Comparison of ENCODE assay signal across 9 cellular contexts in the genomic region with DNA sequence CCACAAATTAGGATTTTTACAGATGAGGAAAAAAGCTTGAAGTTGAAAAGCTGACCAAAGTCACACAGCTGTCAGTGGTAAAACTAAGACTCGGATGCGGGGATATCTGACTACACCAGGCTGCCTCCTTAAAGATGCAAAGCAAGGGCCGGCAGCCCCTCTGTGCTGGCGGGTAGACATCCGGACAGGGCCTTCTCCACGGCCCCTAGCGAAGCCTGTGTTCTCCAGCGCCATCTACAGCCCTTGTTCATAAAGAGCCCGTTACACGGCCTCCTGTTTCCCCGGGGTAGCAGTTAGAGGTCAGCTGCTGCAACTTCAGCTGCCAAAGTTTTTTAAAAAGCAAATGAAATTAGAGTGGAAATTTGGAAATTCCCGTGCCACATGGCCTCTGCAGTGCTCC.
DNase-seq lines count a peak whose midpoint lies in the region; ATAC-seq, FAIRE-seq and TF ChIP-seq lines count a peak whose summit lies in the region.
"Had no signal": no experiment of that assay in that cellular context is flagged by ENCODE, and none has a peak within 500 bp of the region (broad histone marks: within the 10 kb centered on the region; RNA-seq: fewer than 3 reads in every experiment).

No MANE protein-coding gene starts in this region.

- no peak overlapping the region for H3K27ac ChIP-seq in liver (ENCODE audit: low read depth in 1 of 2, low read length in 2 of 2)

- DNase-seq in AG09319 (ENCODE audit: extremely low read depth, low read depth) (no peak), GM18507 (ENCODE audit: extremely low spot score, insufficient read length, low read depth) (peak; percentile 8), NCI-H2171 (lab: John Stamatoyannopoulos, UW) (peak; percentile 31), bronchial epithelial cell (ENCODE audit: low read depth) (peak; percentile 44), T1000 (lab: John Stamatoyannopoulos, UW) (no peak)
- no peak for DNase-seq in activated CD4-positive, CD25-positive, alpha-beta regulatory T cell (lab: John Stamatoyannopoulos, UW)
- DNase-seq: naive thymus-derived CD8-positive, alpha-beta T cell had no signal

- H3K9me3 ChIP-seq in liver (ENCODE audit: control insufficient read depth in 4 of 4, low read length in 3 of 4): no peaks in the 10 kb centered on the region

- H3K4me3 ChIP-seq in bronchial epithelial cell (ENCODE audit: low read depth, low read length) (no peak overlapping the region), liver (ENCODE audit: low read depth in 1 of 3, low read length in 3 of 3) (no peak overlapping the region)

- H3K36me3 ChIP-seq in bronchial epithelial cell (ENCODE audit: control insufficient read depth, insufficient read depth, low read length): no peaks in the 10 kb centered on the region
- H3K36me3 ChIP-seq in liver (ENCODE audit: control insufficient read depth in 4 of 4, insufficient read depth in 3 of 4, low read depth in 1 of 4, low read length in 3 of 4): no peaks in the 10 kb centered on the region

- H3K4me1 ChIP-seq in liver (ENCODE audit: control insufficient read depth in 4 of 4, insufficient read depth in 4 of 4, low read length in 3 of 4): no peaks in the 10 kb centered on the region

- FAIRE-seq in GM18507 (lab: Jason Lieb, UNC) (no peak), bronchial epithelial cell (lab: Jason Lieb, UNC) (no peak)

- TF ChIP-seq RAD21 in liver (IDR thresholded peaks at IDR 0.05): peak; percentile 60 to 65

- 10% methylated on average over 12 of the region's 12 CpGs for WGBS in liver

- TF ChIP-seq CTCF in AG09319 (IDR thresholded peaks at IDR 0.05; ENCODE audit: low read depth, low read length): peak; percentile 36
- TF ChIP-seq CTCF in bronchial epithelial cell (IDR thresholded peaks at IDR 0.05; ENCODE audit: insufficient read depth, low read length, severe bottlenecking): peak; percentile 86
- TF ChIP-seq CTCF in liver (IDR thresholded peaks at IDR 0.05; ENCODE audit: low read depth, low read length, missing input control): peak; percentile 27

- ATAC-seq in HG02763 (IDR thresholded peaks at IDR 0.05; ENCODE audit: unreplicated experiment): peak; percentile 92

- no peaks in the 10 kb centered on the region for H3K27me3 ChIP-seq in bronchial epithelial cell (ENCODE audit: control insufficient read depth, insufficient read depth, low read length)
- H3K27me3 ChIP-seq in liver (ENCODE audit: control insufficient read depth in 4 of 4, insufficient read depth in 4 of 4, low read length in 3 of 4): no peaks in the 10 kb centered on the region

- no peak overlapping the region for H3K9ac ChIP-seq in liver (ENCODE audit: low read depth in 1 of 2, low read length in 2 of 2)

TF ChIP-seq in liver, 16 proteins besides CTCF, POLR2A, EP300 and RAD21:
- TF ChIP-seq EGR1 (IDR thresholded peaks at IDR 0.05; ENCODE audit: low read depth in 2 of 2): no peak
- TF ChIP-seq, protein P1, sequence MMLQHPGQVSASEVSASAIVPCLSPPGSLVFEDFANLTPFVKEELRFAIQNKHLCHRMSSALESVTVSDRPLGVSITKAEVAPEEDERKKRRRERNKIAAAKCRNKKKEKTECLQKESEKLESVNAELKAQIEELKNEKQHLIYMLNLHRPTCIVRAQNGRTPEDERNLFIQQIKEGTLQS (IDR thresholded peaks at IDR 0.05): no peak
- no peak for TF ChIP-seq RXRA (IDR thresholded peaks at IDR 0.05)
- no peak for TF ChIP-seq REST (IDR thresholded peaks at IDR 0.05)
- TF ChIP-seq TAF1 (conservative IDR thresholded peaks at IDR 0.05): no peak
- TF ChIP-seq SP1 (IDR thresholded peaks at IDR 0.05): no peak
- TF ChIP-seq ZBTB33 (IDR thresholded peaks at IDR 0.05): no peak
- no peak for TF ChIP-seq FOXA1 (IDR thresholded peaks at IDR 0.05)
- TF ChIP-seq YY1 (IDR thresholded peaks at IDR 0.05): no peak
- no peak for TF ChIP-seq HNF4A (conservative IDR thresholded peaks at IDR 0.05)
- TF ChIP-seq JUND (IDR thresholded peaks at IDR 0.05): no peak
- TF ChIP-seq FOXA2 (IDR thresholded peaks at IDR 0.05): no peak
- no peak for TF ChIP-seq NR2F2 (IDR thresholded peaks at IDR 0.05)
- TF ChIP-seq MAX (IDR thresholded peaks at IDR 0.05): no peak
- no peak for TF ChIP-seq GABPA (IDR thresholded peaks at IDR 0.05 in 1 of 2, conservative IDR thresholded peaks at IDR 0.05 in 1 of 2)
- TF ChIP-seq HNF4G (IDR thresholded peaks at IDR 0.05): no peak

Comparison
In these comparisons a context has a peak if more than half of its experiments do, and no peak if none do; other contexts are left out.
1. DNase-seq: peak in GM18507 (single experiment), NCI-H2171 (single experiment) and bronchial epithelial cell (single experiment); none in AG09319 (single experiment), activated CD4-positive, CD25-positive, alpha-beta regulatory T cell (0 of 4) and T1000 (single experiment).
2. CTCF ChIP-seq: peak in every context shown above with its lines; median percentile 86 in bronchial epithelial cell; 36 in AG09319; 27 in liver.